In the genomic region with DNA sequence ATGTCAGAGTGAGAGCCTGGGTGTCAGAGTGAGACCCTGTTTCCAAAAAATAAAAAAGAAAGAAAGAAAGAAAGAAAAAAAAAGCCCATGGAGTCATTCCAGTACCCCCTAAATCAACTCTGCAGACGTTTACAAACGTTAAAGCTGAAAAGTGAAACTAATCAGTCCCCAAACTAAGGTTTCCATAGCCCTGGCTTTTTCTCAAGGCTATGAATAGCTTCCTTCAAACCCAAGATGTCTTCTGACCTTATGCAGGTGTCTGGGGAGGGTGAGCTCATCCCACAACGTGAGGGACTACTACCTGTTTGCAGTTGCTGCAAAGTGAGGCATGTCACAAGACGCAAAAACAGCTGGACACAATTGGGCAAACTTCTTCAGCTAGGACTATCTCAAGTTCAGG, we compare ENCODE assay signal across 10 cellular contexts.
DNase-seq lines count a peak whose midpoint lies in the region; ATAC-seq, FAIRE-seq and TF ChIP-seq lines count a peak whose summit lies in the region.
"Had no signal": no experiment of that assay in that cellular context is flagged by ENCODE, and none has a peak within 500 bp of the region (broad histone marks: within the 10 kb centered on the region; RNA-seq: fewer than 3 reads in every experiment).

No MANE protein-coding gene starts in this region.

- DNase-seq in astrocyte (ENCODE audit: low read depth) (no peak), AML-193 (lab: John Stamatoyannopoulos, UW) (no peak), dorsolateral prefrontal cortex (no peak), SK-N-DZ (ENCODE audit: low spot score) (no peak)
- no peak for DNase-seq in stimulated activated naive CD4-positive, alpha-beta T cell treated with Interleukin-2 at 50 U/mL for 16 hours (lab: John Stamatoyannopoulos, UW)
- DNase-seq: NCI-H524 treated with DMSO at 0.1 percent for 48 hours, WERI-Rb-1 had no signal

- no peak overlapping the region for H3K9ac ChIP-seq in astrocyte (ENCODE audit: low read length)

- H3K36me3 ChIP-seq in astrocyte (ENCODE audit: insufficient read depth, low read length): no peaks in the 10 kb centered on the region
- H3K36me3 ChIP-seq: WERI-Rb-1 had no signal

- peaks cover 11% of the 10 kb centered on the region for H3K4me1 Mint-ChIP-seq in astrocyte (ENCODE audit: low read depth, unreplicated experiment)

- no peaks in the 10 kb centered on the region for H3K4me1 ChIP-seq in astrocyte (ENCODE audit: insufficient read depth, low read length)

- TF ChIP-seq CTCF in astrocyte (IDR thresholded peaks at IDR 0.05; ENCODE audit: insufficient read depth, low read depth, low read length) (no peak), dorsolateral prefrontal cortex (IDR thresholded peaks at IDR 0.05 in 54 of 56, conservative IDR thresholded peaks at IDR 0.05 in 2 of 56; ENCODE audit: low read depth in 1 of 56, partially characterized antibody in 56 of 56) (no peak)

- TF ChIP-seq POLR2A in GM18505 (IDR thresholded peaks at IDR 0.05; ENCODE audit: borderline replicate concordance, extremely low read depth, insufficient read depth, insufficient read length): no peak

- no peak overlapping the region for H3K27ac Mint-ChIP-seq in astrocyte (ENCODE audit: unreplicated experiment)

- H3K27me3 Mint-ChIP-seq in astrocyte (ENCODE audit: low read depth, unreplicated experiment): no peaks in the 10 kb centered on the region

- no peak overlapping the region for H2AFZ ChIP-seq in astrocyte (ENCODE audit: low read depth, low read length)

- ATAC-seq in GM18505 (IDR thresholded peaks at IDR 0.05; ENCODE audit: unreplicated experiment): peak; percentile 44
- peak; percentile 62 for ATAC-seq in GM21381 (IDR thresholded peaks at IDR 0.05; ENCODE audit: unreplicated experiment)
- peak; percentile 48 for ATAC-seq in HG03342 (IDR thresholded peaks at IDR 0.05; ENCODE audit: unreplicated experiment)

- H3K79me2 ChIP-seq in astrocyte (ENCODE audit: insufficient read depth, low read length): no peaks in the 10 kb centered on the region

- FAIRE-seq in astrocyte (lab: Jason Lieb, UNC): peak; percentile 62

- no peaks in the 10 kb centered on the region for H3K9me3 ChIP-seq in astrocyte (ENCODE audit: insufficient read depth, low read depth, low read length)

- H3K4me3 Mint-ChIP-seq in astrocyte (ENCODE audit: unreplicated experiment): no peak overlapping the region

- H4K20me1 ChIP-seq in astrocyte (ENCODE audit: insufficient read depth, low read length): no peaks in the 10 kb centered on the region

- H3K27ac ChIP-seq in astrocyte (ENCODE audit: low read depth, low read length) (no peak overlapping the region), dorsolateral prefrontal cortex (no peak overlapping the region)
- H3K27ac ChIP-seq: WERI-Rb-1 had no signal

- intact Hi-C loops in dorsolateral prefrontal cortex (cut with DNase I): no loop called here

- H3K4me3 ChIP-seq in astrocyte (ENCODE audit: insufficient read depth, low read depth, low read length): no peak overlapping the region
- no peak overlapping the region for H3K4me3 ChIP-seq in dorsolateral prefrontal cortex

- H3K27me3 ChIP-seq in astrocyte (ENCODE audit: insufficient read depth, low read length) (no peaks in the 10 kb centered on the region), dorsolateral prefrontal cortex (peaks cover 0 to 43% (median 7%) of the 10 kb centered on the region in 45 donors)

- H3K9me3 Mint-ChIP-seq in astrocyte (ENCODE audit: unreplicated experiment): no peaks in the 10 kb centered on the region

- H3K4me2 ChIP-seq in astrocyte (ENCODE audit: low read length): no peak overlapping the region

- H3K36me3 Mint-ChIP-seq in astrocyte (ENCODE audit: low read depth, unreplicated experiment): peaks cover 2% of the 10 kb centered on the region
